Comparison of ENCODE assay signal across 35 cellular contexts in the genomic region with DNA sequence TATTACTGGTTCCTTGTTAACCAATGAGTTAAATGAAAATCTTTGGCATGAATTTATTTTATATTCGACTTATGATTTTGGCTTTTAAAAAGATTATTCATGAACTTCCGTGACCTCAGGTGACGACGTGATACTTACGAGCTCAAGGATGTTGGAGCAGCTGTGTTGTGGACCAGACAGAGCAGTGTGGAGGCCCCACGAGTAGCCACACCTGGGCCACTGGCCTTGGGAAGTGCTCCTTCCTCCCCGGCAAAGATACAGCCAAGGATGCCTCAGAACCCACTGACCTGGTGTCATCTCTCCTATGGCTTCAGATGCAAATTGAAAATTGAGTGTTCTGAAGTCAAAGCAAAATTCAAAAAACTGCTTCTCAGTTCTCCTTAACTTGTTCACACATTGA.
"Had no signal": no experiment of that assay in that cellular context is flagged by ENCODE, and none has a peak within 500 bp of the region (broad histone marks: within the 10 kb centered on the region; RNA-seq: fewer than 3 reads in every experiment).

No MANE protein-coding gene starts in this region.

- H3K9me3 Mint-ChIP-seq: activated CD4-positive, alpha-beta memory T cell treated with anti-CD3 and anti-CD28 coated beads for 36 hours; activated CD8-positive, alpha-beta T cell treated with anti-CD3 and anti-CD28 coated beads for 36 hours; activated naive CD4-positive, alpha-beta T cell treated with anti-CD3 and anti-CD28 coated beads for 36 hours; activated naive CD4-positive, alpha-beta T cell treated with anti-CD3 and anti-CD28 coated beads, Interleukin-2, amount 50 U/mL, for 72 hours; activated naive CD8-positive, alpha-beta T cell treated with anti-CD3 and anti-CD28 coated beads for 36 hours; activated T-cell treated with anti-CD3 and anti-CD28 coated beads, Interleukin-2, amount 50 U/mL, for 4 hours; activated T-cell treated with anti-CD3 and anti-CD28 coated beads, Interleukin-2, amount 50 U/mL, for 72 hours; activated T-helper 1 cell treated with anti-CD3 and anti-CD28 coated beads, Interleukin-12 subunit alpha, Interleukin-12 subunit beta, Interleukin-2, Interleukin-4 antibody, amounts not matched to agents 30 ng/mL and 10 ng/mL and 1 ng/mL, durations not matched to agents 14 hours and 24 hours and 36 hours; activated T-helper 17 cell treated with anti-CD3 and anti-CD28 coated beads, Interleukin-2, amount 50 U/mL, for 72 hours; central memory CD8-positive, alpha-beta T cell; T-helper 1 cell treated with Interleukin-12 subunit alpha and Interleukin-12 subunit beta and Interleukin-4 antibody, amounts not matched to agents 30 μg/mL and 1 μg/mL, for 36 hours; T-helper 2 cell treated with Interferon-gamma antibody and Interleukin-4, amounts not matched to agents 5 μg/mL and 100 μg/mL, for 36 hours; WTC11 had no signal

- H3K9me3 ChIP-seq: adrenal gland had no signal

- H3K4me3 ChIP-seq: adrenal gland, cardiac muscle cell had no signal

- H3K4me1 Mint-ChIP-seq: activated CD4-positive, alpha-beta T cell treated with anti-CD3 and anti-CD28 coated beads, Interleukin-2, amount 10 ng/mL, durations not matched to agents 24 days and 14 days; activated naive CD8-positive, alpha-beta T cell treated with anti-CD3 and anti-CD28 coated beads for 36 hours; activated T-helper 17 cell treated with anti-CD3 and anti-CD28 coated beads, Interleukin-2, amount 50 U/mL, for 72 hours; central memory CD8-positive, alpha-beta T cell had no signal

- H3K36me3 ChIP-seq: adrenal gland, cardiac muscle cell, WERI-Rb-1 had no signal

- DNase-seq: activated CD4-positive, alpha-beta memory T cell treated with anti-CD3 and anti-CD28 coated beads for 36 hours; activated CD4-positive, alpha-beta T cell treated with anti-CD3 and anti-CD28 coated beads for 4 hours; activated CD4-positive, alpha-beta T cell treated with anti-CD3 and anti-CD28 coated beads, Interleukin-2, amount 10 ng/mL, durations not matched to agents 24 days and 14 days; activated CD4-positive, alpha-beta T cell treated with anti-CD3 and anti-CD28 coated beads, Interleukin-2, amount 50 U/mL, for 1 hour; activated CD4-positive, alpha-beta T cell treated with anti-CD3 and anti-CD28 coated beads, Interleukin-2, amount 50 U/mL, for 4 hours; activated CD4-positive, CD25-positive, alpha-beta regulatory T cell treated with anti-CD3 and anti-CD28 coated beads, Interleukin-2, amount 50 U/mL, for 72 hours; activated CD8-positive, alpha-beta memory T cell treated with anti-CD3 and anti-CD28 coated beads, Interleukin-2, amount 50 U/mL, for 4 hours; activated CD8-positive, alpha-beta T cell treated with anti-CD3 and anti-CD28 coated beads for 36 hours; activated gamma-delta T cell treated with Interleukin-2 at 50 U/mL for 16 hours; activated naive CD4-positive, alpha-beta T cell; activated naive CD4-positive, alpha-beta T cell treated with anti-CD3 and anti-CD28 coated beads for 36 hours; activated naive CD4-positive, alpha-beta T cell treated with anti-CD3 and anti-CD28 coated beads, Interleukin-2, amount 50 U/mL, for 16 hours; activated naive CD8-positive, alpha-beta T cell treated with anti-CD3 and anti-CD28 coated beads for 36 hours; activated T-cell treated with anti-CD3 and anti-CD28 coated beads for 4 hours; activated T-cell treated with anti-CD3 and anti-CD28 coated beads, Interleukin-2, amount 50 U/mL, for 1 hour; activated T-cell treated with anti-CD3 and anti-CD28 coated beads, Interleukin-2, amount 50 U/mL, for 4 hours; activated T-cell treated with anti-CD3 and anti-CD28 coated beads, Interleukin-2, amount 50 U/mL, for 72 hours; adrenal gland; amniotic stem cell; caudate nucleus; cerebellar nuclear complex; SW 1271; T-helper 1 cell; T-helper 2 cell; T-helper 9 cell; WERI-Rb-1 had no signal

- H3K27me3 ChIP-seq: cardiac muscle cell had no signal

- H3K27me3 Mint-ChIP-seq: activated CD4-positive, alpha-beta T cell treated with anti-CD3 and anti-CD28 coated beads, Interleukin-2, amount 10 ng/mL, durations not matched to agents 24 days and 14 days; activated naive CD8-positive, alpha-beta T cell treated with anti-CD3 and anti-CD28 coated beads for 36 hours had no signal

- H3K4me1 ChIP-seq: adrenal gland had no signal

- H3K4me3 Mint-ChIP-seq: activated CD4-positive, alpha-beta memory T cell treated with anti-CD3 and anti-CD28 coated beads for 36 hours; activated CD4-positive, alpha-beta T cell treated with anti-CD3 and anti-CD28 coated beads, Interleukin-2, amount 10 ng/mL, durations not matched to agents 24 days and 14 days; activated CD8-positive, alpha-beta T cell treated with anti-CD3 and anti-CD28 coated beads for 36 hours; activated naive CD4-positive, alpha-beta T cell treated with anti-CD3 and anti-CD28 coated beads for 36 hours; activated naive CD8-positive, alpha-beta T cell treated with anti-CD3 and anti-CD28 coated beads for 36 hours; activated T-cell treated with anti-CD3 and anti-CD28 coated beads, Interleukin-2, amount 50 U/mL, for 4 hours; activated T-cell treated with anti-CD3 and anti-CD28 coated beads, Interleukin-2, amount 50 U/mL, for 72 hours; activated T-helper 1 cell treated with anti-CD3 and anti-CD28 coated beads, Interleukin-12 subunit alpha, Interleukin-12 subunit beta, Interleukin-2, Interleukin-4 antibody, amounts not matched to agents 30 ng/mL and 10 ng/mL and 1 ng/mL, durations not matched to agents 14 hours and 24 hours and 36 hours; activated T-helper 17 cell treated with anti-CD3 and anti-CD28 coated beads, Interleukin-2, amount 50 U/mL, for 72 hours; brain; central memory CD8-positive, alpha-beta T cell; T-helper 1 cell treated with Interleukin-12 subunit alpha and Interleukin-12 subunit beta and Interleukin-4 antibody, amounts not matched to agents 30 μg/mL and 1 μg/mL, for 36 hours; T-helper 2 cell treated with Interferon-gamma antibody and Interleukin-4, amounts not matched to agents 5 μg/mL and 100 μg/mL, for 36 hours; WTC11 had no signal

- H3K27ac Mint-ChIP-seq: activated CD4-positive, alpha-beta memory T cell treated with anti-CD3 and anti-CD28 coated beads for 36 hours; activated CD4-positive, alpha-beta T cell treated with anti-CD3 and anti-CD28 coated beads, Interleukin-2, amount 10 ng/mL, durations not matched to agents 24 days and 14 days; activated CD8-positive, alpha-beta T cell treated with anti-CD3 and anti-CD28 coated beads for 36 hours; activated naive CD4-positive, alpha-beta T cell treated with anti-CD3 and anti-CD28 coated beads for 36 hours; activated naive CD4-positive, alpha-beta T cell treated with anti-CD3 and anti-CD28 coated beads, Interleukin-2, amount 50 U/mL, for 72 hours; activated naive CD8-positive, alpha-beta T cell treated with anti-CD3 and anti-CD28 coated beads for 36 hours; activated T-cell treated with anti-CD3 and anti-CD28 coated beads, Interleukin-2, amount 50 U/mL, for 72 hours; activated T-helper 1 cell treated with anti-CD3 and anti-CD28 coated beads, Interleukin-12 subunit alpha, Interleukin-12 subunit beta, Interleukin-2, Interleukin-4 antibody, amounts not matched to agents 30 ng/mL and 10 ng/mL and 1 ng/mL, durations not matched to agents 14 hours and 24 hours and 36 hours; activated T-helper 17 cell treated with anti-CD3 and anti-CD28 coated beads, Interleukin-2, amount 50 U/mL, for 72 hours; brain; T-helper 1 cell treated with Interleukin-12 subunit alpha and Interleukin-12 subunit beta and Interleukin-4 antibody, amounts not matched to agents 30 μg/mL and 1 μg/mL, for 36 hours; T-helper 2 cell treated with Interferon-gamma antibody and Interleukin-4, amounts not matched to agents 5 μg/mL and 100 μg/mL, for 36 hours; WTC11 had no signal

- ATAC-seq: activated CD8-positive, alpha-beta T cell treated with anti-CD3 and anti-CD28 coated beads for 36 hours; activated naive CD4-positive, alpha-beta T cell treated with anti-CD3 and anti-CD28 coated beads, Interleukin-2, amount 50 U/mL, for 72 hours; activated T-cell treated with anti-CD3 and anti-CD28 coated beads, Interleukin-2, amount 50 U/mL, for 4 hours; activated T-cell treated with anti-CD3 and anti-CD28 coated beads, Interleukin-2, amount 50 U/mL, for 72 hours; activated T-helper 17 cell treated with anti-CD3 and anti-CD28 coated beads, Interleukin-2, amount 50 U/mL, for 72 hours; WTC11 had no signal

- H3K36me3 Mint-ChIP-seq: activated CD4-positive, alpha-beta memory T cell treated with anti-CD3 and anti-CD28 coated beads for 36 hours; activated naive CD4-positive, alpha-beta T cell treated with anti-CD3 and anti-CD28 coated beads, Interleukin-2, amount 50 U/mL, for 72 hours; activated naive CD8-positive, alpha-beta T cell treated with anti-CD3 and anti-CD28 coated beads for 36 hours; brain; WTC11 had no signal

- H3K27ac ChIP-seq: adrenal gland, cardiac muscle cell, WERI-Rb-1 had no signal
